10 cellular contexts compared by ENCODE assay signal in genomic region chr17:37356796-37357569, GRCh38. TPM values are rescaled to one million over a fixed set of nuclear protein-coding genes. Genes with fewer than 3 reads are reported as not detected.
A peak's percentile ranks its signal among the peaks of the same experiment; 100 is the strongest.
DNase-seq lines count a peak whose midpoint lies in the region; ATAC-seq and TF ChIP-seq lines count a peak whose summit lies in the region.
"Not testable (repeated sequence)": the region's sequence is repeated elsewhere in the genome, so short reads cannot be mapped to it uniquely, and the experiment has no call there.
"Had no signal": no experiment of that assay in that cellular context is flagged by ENCODE, and none has a peak within 500 bp of the region (broad histone marks: within the 10 kb centered on the region; RNA-seq: fewer than 3 reads in every experiment).

No MANE protein-coding gene starts in this region.

- not testable (repeated sequence) for H3K36me3 Mint-ChIP-seq in T-helper 2 cell treated with Interferon-gamma antibody and Interleukin-4, amounts not matched to agents 5 μg/mL and 100 μg/mL, for 36 hours (ENCODE audit: low read depth); activated naive CD8-positive, alpha-beta T cell treated with anti-CD3 and anti-CD28 coated beads, Interleukin-2, amount 10 ng/mL, durations not matched to agents 7 days and 5 days

- not testable (repeated sequence) for H3K9me3 ChIP-seq in MM.1S (replicated peaks; ENCODE audit: insufficient read depth, low read length); esophagus (ENCODE audit: control insufficient read depth in 2 of 2, insufficient read depth in 1 of 2, low read depth in 1 of 2, low read length in 1 of 2); lower lobe of right lung

- not testable (repeated sequence) for H3K9ac ChIP-seq in MM.1S (ENCODE audit: low read length)

- H3K27me3 ChIP-seq in MM.1S (replicated peaks; ENCODE audit: insufficient read depth, low read length); esophagus (ENCODE audit: control insufficient read depth in 1 of 2, insufficient read depth in 2 of 2, low read length in 2 of 2); lower lobe of right lung (ENCODE audit: low read depth): not testable (repeated sequence)

- intact Hi-C loops in lower lobe of right lung (cut with DNase I), result not testable (repeated sequence)

- not testable (repeated sequence) for TF ChIP-seq CTCF in GM12864 (IDR thresholded peaks at IDR 0.05; ENCODE audit: low read depth, low read length, missing control alignments); MM.1S (IDR thresholded peaks at IDR 0.05; ENCODE audit: low read length); lower lobe of right lung (IDR thresholded peaks at IDR 0.05)

- H3K4me1 ChIP-seq in MM.1S (ENCODE audit: low read length); esophagus (ENCODE audit: control insufficient read depth in 2 of 2, insufficient read depth in 2 of 2, low read length in 1 of 2): not testable (repeated sequence)
- H3K4me1 ChIP-seq in lower lobe of right lung, result peaks cover 26% of the 10 kb centered on the region

- not testable (repeated sequence) for H3K36me3 ChIP-seq in MM.1S (replicated peaks; ENCODE audit: insufficient read depth, low read length); esophagus (ENCODE audit: control insufficient read depth in 2 of 2, insufficient read depth in 2 of 2, low read length in 1 of 2); lower lobe of right lung

- not testable (repeated sequence) for ATAC-seq in activated naive CD8-positive, alpha-beta T cell treated with anti-CD3 and anti-CD28 coated beads, Interleukin-2, amount 10 ng/mL, durations not matched to agents 7 days and 5 days (ENCODE audit: low read depth)
- ATAC-seq in lower lobe of right lung, result peak in 1 of 2 donors; percentile 14

- peaks cover 21% of the 10 kb centered on the region for H3K4me1 Mint-ChIP-seq in T-helper 2 cell treated with Interferon-gamma antibody and Interleukin-4, amounts not matched to agents 5 μg/mL and 100 μg/mL, for 36 hours (ENCODE audit: low read depth)
- H3K4me1 Mint-ChIP-seq in activated naive CD8-positive, alpha-beta T cell treated with anti-CD3 and anti-CD28 coated beads, Interleukin-2, amount 10 ng/mL, durations not matched to agents 7 days and 5 days, result peaks cover 25% of the 10 kb centered on the region

- H2AFZ ChIP-seq in MM.1S (ENCODE audit: low read length), result not testable (repeated sequence)

- H3K4me3 ChIP-seq in GM12864 (ENCODE audit: low read depth, low read length), result peak overlapping the region; percentile 99; the same call in 1 of the 2 replicates
- not testable (repeated sequence) for H3K4me3 ChIP-seq in MM.1S (ENCODE audit: low read length)
- H3K4me3 ChIP-seq in esophagus (ENCODE audit: low read depth in 1 of 2, low read length in 2 of 2), result peak overlapping the region in 1 of 2 donors; percentile 95
- H3K4me3 ChIP-seq in lower lobe of right lung, result peak overlapping the region; percentile 94

- not testable (repeated sequence) for H3K9me3 Mint-ChIP-seq in T-helper 2 cell treated with Interferon-gamma antibody and Interleukin-4, amounts not matched to agents 5 μg/mL and 100 μg/mL, for 36 hours; activated naive CD8-positive, alpha-beta T cell treated with anti-CD3 and anti-CD28 coated beads, Interleukin-2, amount 10 ng/mL, durations not matched to agents 7 days and 5 days

- H3K4me3 Mint-ChIP-seq in T-helper 2 cell treated with Interferon-gamma antibody and Interleukin-4, amounts not matched to agents 5 μg/mL and 100 μg/mL, for 36 hours, result peak overlapping the region; percentile 95
- peak overlapping the region; percentile 96 for H3K4me3 Mint-ChIP-seq in activated naive CD8-positive, alpha-beta T cell treated with anti-CD3 and anti-CD28 coated beads, Interleukin-2, amount 10 ng/mL, durations not matched to agents 7 days and 5 days

- peak overlapping the region; percentile 10 for H3K27ac Mint-ChIP-seq in T-helper 2 cell treated with Interferon-gamma antibody and Interleukin-4, amounts not matched to agents 5 μg/mL and 100 μg/mL, for 36 hours
- not testable (repeated sequence) for H3K27ac Mint-ChIP-seq in activated naive CD8-positive, alpha-beta T cell treated with anti-CD3 and anti-CD28 coated beads, Interleukin-2, amount 10 ng/mL, durations not matched to agents 7 days and 5 days

- not testable (repeated sequence) for H4K20me1 ChIP-seq in MM.1S (ENCODE audit: insufficient read depth, low read length)

- not testable (repeated sequence) for H3K9me2 ChIP-seq in MM.1S (replicated peaks; ENCODE audit: insufficient read depth, low read length)

- not testable (repeated sequence) for DNase-seq in GM12864 (ENCODE audit: low read depth); MM.1S; T-helper 2 cell treated with Interferon-gamma antibody and Interleukin-4, amounts not matched to agents 5 μg/mL and 100 μg/mL, for 36 hours (ENCODE audit: low spot score); activated naive CD8-positive, alpha-beta T cell treated with anti-CD3 and anti-CD28 coated beads, Interleukin-2, amount 10 ng/mL, durations not matched to agents 7 days and 5 days; lower lobe of right lung
- DNase-seq in renal cortical epithelial cell (ENCODE audit: low read depth), result peak; percentile 28

- not testable (repeated sequence) for H3F3A ChIP-seq in MM.1S (ENCODE audit: insufficient read depth, low read length)

- H3K27ac ChIP-seq in MM.1S (ENCODE audit: low read length), result not testable (repeated sequence)
- H3K27ac ChIP-seq in esophagus (ENCODE audit: low read depth in 2 of 2, low read length in 1 of 2) (peak overlapping the region; percentile 26 to 42), lower lobe of right lung (peak overlapping the region; percentile 65)

- POLR2A ChIA-PET in activated naive CD8-positive, alpha-beta T cell treated with anti-CD3 and anti-CD28 coated beads, Interleukin-2, amount 10 ng/mL, durations not matched to agents 7 days and 5 days (lab: Charles Lee), result not testable (repeated sequence)

- peaks cover 54% of the 10 kb centered on the region for H3K79me2 ChIP-seq in MM.1S (ENCODE audit: low read length)

- not testable (repeated sequence) for H3K27me3 Mint-ChIP-seq in T-helper 2 cell treated with Interferon-gamma antibody and Interleukin-4, amounts not matched to agents 5 μg/mL and 100 μg/mL, for 36 hours (ENCODE audit: low read depth); activated naive CD8-positive, alpha-beta T cell treated with anti-CD3 and anti-CD28 coated beads, Interleukin-2, amount 10 ng/mL, durations not matched to agents 7 days and 5 days

- WGBS in esophagus, 2 donors, result 73 to 74% methylated on average over 12 of the region's 12 CpGs

- peak overlapping the region; percentile 92 for H3K4me2 ChIP-seq in MM.1S (ENCODE audit: low read depth, low read length)

RNA-seq across cellular contexts. Expression of gene C17orf78, which starts 18.8 kb away (rescaled TPM):
- total RNA-seq in activated naive CD8-positive, alpha-beta T cell treated with anti-CD3 and anti-CD28 coated beads, Interleukin-2, amount 10 ng/mL, durations not matched to agents 7 days and 5 days, result not detected
- polyA plus RNA-seq in esophagus, result not detected
- total RNA-seq in lower lobe of right lung, result not detected
- not detected in 2 replicates for total RNA-seq in renal cortical epithelial cell
- total RNA-seq: SJSA1, uterus had no signal
- polyA plus RNA-seq: adipose tissue had no signal

RNA-seq across cellular contexts. Expression of gene ACACA, which starts 49.7 kb away (rescaled TPM):
- total RNA-seq in activated naive CD8-positive, alpha-beta T cell treated with anti-CD3 and anti-CD28 coated beads, Interleukin-2, amount 10 ng/mL, durations not matched to agents 7 days and 5 days, result 10 to 100 TPM; 45.1 to 45.9 TPM
- polyA plus RNA-seq in esophagus, result 10 to 100 TPM; 20.0 to 25.4 TPM
- total RNA-seq in lower lobe of right lung (132 TPM), renal cortical epithelial cell (46.4 and 77.5 TPM in 2 replicates)

RNA-seq across cellular contexts. Expression of gene TADA2A, which starts 49.7 kb away (rescaled TPM):
- 10 to 100 TPM; 34.5 to 35.8 TPM for total RNA-seq in activated naive CD8-positive, alpha-beta T cell treated with anti-CD3 and anti-CD28 coated beads, Interleukin-2, amount 10 ng/mL, durations not matched to agents 7 days and 5 days
- polyA plus RNA-seq in esophagus, result 1 to 10 TPM; 6.2 to 6.7 TPM
- total RNA-seq in lower lobe of right lung, result 20.5 TPM
- total RNA-seq in renal cortical epithelial cell, result 14.5 and 15.5 TPM in 2 replicates
